Comparison of ENCODE assay signal across 8 cellular contexts in genomic region chr15:34969340-34970097, GRCh38. TPM values are rescaled to one million over a fixed set of nuclear protein-coding genes. Genes with fewer than 3 reads are reported as not detected.
A peak's percentile ranks its signal among the peaks of the same experiment; 100 is the strongest.
DNase-seq lines count a peak whose midpoint lies in the region; TF ChIP-seq lines count a peak whose summit lies in the region.

TSS of gene AQR (minus strand) at chr15:34969742. CDS start at chr15:34969613, 129 bp downstream.

- H3K27ac Mint-ChIP-seq in HFFc6 = peak within 1 kb of the TSS; percentile 95
- peak within 1 kb of the TSS; percentile 93 for H3K27ac Mint-ChIP-seq in activated naive CD4-positive, alpha-beta T cell treated with anti-CD3 and anti-CD28 coated beads for 36 hours

- no peaks in the 10 kb centered on the region; the same call in 1 of the 2 replicates for H3K27me3 Mint-ChIP-seq in HFFc6 (ENCODE audit: insufficient read depth)
- H3K27me3 Mint-ChIP-seq in activated naive CD4-positive, alpha-beta T cell treated with anti-CD3 and anti-CD28 coated beads for 36 hours (ENCODE audit: low read depth) = no peaks in the 10 kb centered on the region

- peaks cover 5% of the 10 kb centered on the region for H3K36me3 Mint-ChIP-seq in HFFc6 (ENCODE audit: low read depth)
- peaks cover 8% of the 10 kb centered on the region for H3K36me3 Mint-ChIP-seq in activated naive CD4-positive, alpha-beta T cell treated with anti-CD3 and anti-CD28 coated beads for 36 hours (ENCODE audit: low read depth)

- H3K27ac ChIP-seq in suprapubic skin = peak within 1 kb of the TSS; percentile 89

- TF ChIP-seq EP300 in suprapubic skin (IDR thresholded peaks at IDR 0.05) = no peak

- DNase-seq in HFFc6 (peak; percentile 98), NAMALWA (ENCODE audit: low spot score) (peak; percentile 97), SK-N-DZ (ENCODE audit: low spot score) (peak; percentile 98), germinal center (ENCODE audit: low spot score) (peak; percentile 89), nucleus accumbens (lab: John Stamatoyannopoulos, UW) (peak; percentile 42 to 98 (median 92)), suprapubic skin (ENCODE audit: low spot score in 2 of 2) (peak; percentile 97)
- peak; percentile 97 for DNase-seq in activated naive CD4-positive, alpha-beta T cell treated with anti-CD3 and anti-CD28 coated beads for 36 hours

- H3K36me3 ChIP-seq in suprapubic skin = no peaks in the 10 kb centered on the region

- peaks cover 37% of the 10 kb centered on the region for H3K4me1 ChIP-seq in suprapubic skin

- TF ChIP-seq CTCF in HFFc6 (IDR thresholded peaks at IDR 0.05) = peak; percentile 90
- peak; percentile 63 to 97 for TF ChIP-seq CTCF in suprapubic skin (IDR thresholded peaks at IDR 0.05)

- WGBS in suprapubic skin = under 1% methylated on average over 32 of the region's 44 CpGs

- peak within 1 kb of the TSS; percentile 100 for H3K4me3 Mint-ChIP-seq in HFFc6
- H3K4me3 Mint-ChIP-seq in activated naive CD4-positive, alpha-beta T cell treated with anti-CD3 and anti-CD28 coated beads for 36 hours = peak within 1 kb of the TSS; percentile 99

- CTCF ChIA-PET in activated naive CD4-positive, alpha-beta T cell treated with anti-CD3 and anti-CD28 coated beads for 36 hours (lab: Charles Lee) = interaction anchor here (0.6 to 3.6 kb wide), 7 partner anchors 12 to 85 kb away, joined by 3 to 35 read pairs (median 4); partner anchors contain the start of gene ZNF770

- no peaks in the 10 kb centered on the region for H3K9me3 ChIP-seq in suprapubic skin

- peaks cover 33% of the 10 kb centered on the region for H3K4me1 Mint-ChIP-seq in HFFc6 (ENCODE audit: low read depth)
- peaks cover 40% of the 10 kb centered on the region for H3K4me1 Mint-ChIP-seq in activated naive CD4-positive, alpha-beta T cell treated with anti-CD3 and anti-CD28 coated beads for 36 hours (ENCODE audit: low read depth)

- H3K27me3 ChIP-seq in suprapubic skin = no peaks in the 10 kb centered on the region

- intact Hi-C loops in activated naive CD4-positive, alpha-beta T cell treated with anti-CD3 and anti-CD28 coated beads for 36 hours (cut with micrococcal nuclease) = loop anchor here (1.0 to 10.0 kb wide), 3 partner anchors 19 to 867 kb away; partner anchors contain the start of genes EMC7, PGBD4 and ZNF770

- H3K4me3 ChIP-seq in GM08714 (ENCODE audit: low read length) (peak within 1 kb of the TSS; percentile 81), suprapubic skin (peak within 1 kb of the TSS; percentile 98)

- no peaks in the 10 kb centered on the region for H3K9me3 Mint-ChIP-seq in HFFc6
- H3K9me3 Mint-ChIP-seq in activated naive CD4-positive, alpha-beta T cell treated with anti-CD3 and anti-CD28 coated beads for 36 hours = no peaks in the 10 kb centered on the region

- TF ChIP-seq POLR2A in suprapubic skin (IDR thresholded peaks at IDR 0.05) = peak; percentile 64 to 71

RNA-seq across cellular contexts. Expression of gene AQR, which starts in this region (rescaled TPM):
- 10 to 100 TPM; 24.9 to 31.1 (median 28.9) TPM for total RNA-seq in HFFc6 (2021; fragmentation: NEBNext Ultra II Directional; extraction: Animal tissue kit (Norgen Biotek cat#: 25700))
- polyA plus RNA-seq in SK-N-DZ (2014; cell fraction: cytosol; rRNA removed) = 18.7 and 18.9 TPM in 2 replicates
- polyA plus RNA-seq in SK-N-DZ (2014; cell fraction: nucleus; rRNA removed) = 34.3 and 42.4 TPM in 2 replicates
- 10 to 100 TPM; 30.8 to 31.3 TPM for total RNA-seq in activated naive CD4-positive, alpha-beta T cell treated with anti-CD3 and anti-CD28 coated beads for 36 hours
- total RNA-seq in suprapubic skin = 10 to 100 TPM; 21.8 to 41.1 (median 25.7) TPM

Comparison
In these comparisons a context has a peak if more than half of its experiments do, and no peak if none do; other contexts are left out.
1. Peak in every context shown above with its lines: DNase-seq, H3K4me3 ChIP-seq and H3K27ac ChIP-seq.